In the genomic region with DNA sequence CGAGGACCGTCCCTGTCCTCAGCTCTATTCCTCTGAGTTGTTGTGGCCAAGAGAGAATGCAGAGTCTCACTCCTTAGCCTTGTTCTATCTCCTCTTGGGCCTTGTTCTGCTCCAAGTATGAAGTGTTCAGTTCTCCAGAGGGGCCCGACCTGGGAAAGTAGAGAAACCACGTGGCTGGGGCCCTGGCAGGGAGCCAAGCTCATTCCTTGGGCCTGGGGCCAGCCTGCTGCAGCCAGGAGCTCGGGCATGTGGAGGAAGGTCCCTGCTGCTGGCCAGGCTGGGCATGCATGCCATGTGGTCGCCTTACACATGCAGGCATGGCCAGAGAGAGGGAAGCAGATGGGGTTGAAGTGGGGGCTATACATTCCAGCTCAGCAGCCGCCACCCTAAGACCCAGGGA, we compare ENCODE assay signal across 1 cellular context.
TF ChIP-seq lines count a peak whose summit lies in the region.

No MANE protein-coding gene starts in this region.

TF ChIP-seq in IMR-90, 13 proteins besides CTCF, POLR2A, EP300 and RAD21:
- TF ChIP-seq CHD1 (IDR thresholded peaks at IDR 0.05; ENCODE audit: low read depth, low read length) (no peak), MXI1 (IDR thresholded peaks at IDR 0.05; ENCODE audit: borderline replicate concordance, low read depth, low read length) (peak; percentile 83; the same call in 1 of the 2 replicates), NFE2L2 (IDR thresholded peaks at IDR 0.05; ENCODE audit: low read depth, low read length) (no peak)
- TF ChIP-seq, protein P1, sequence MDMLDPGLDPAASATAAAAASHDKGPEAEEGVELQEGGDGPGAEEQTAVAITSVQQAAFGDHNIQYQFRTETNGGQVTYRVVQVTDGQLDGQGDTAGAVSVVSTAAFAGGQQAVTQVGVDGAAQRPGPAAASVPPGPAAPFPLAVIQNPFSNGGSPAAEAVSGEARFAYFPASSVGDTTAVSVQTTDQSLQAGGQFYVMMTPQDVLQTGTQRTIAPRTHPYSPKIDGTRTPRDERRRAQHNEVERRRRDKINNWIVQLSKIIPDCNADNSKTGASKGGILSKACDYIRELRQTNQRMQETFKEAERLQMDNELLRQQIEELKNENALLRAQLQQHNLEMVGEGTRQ (IDR thresholded peaks at IDR 0.05; ENCODE audit: low read depth, low read length): peak; percentile 55; the same call in 1 of the 2 replicates
